8 cellular contexts compared by ENCODE assay signal in genomic region chr3:40387001-40387894, GRCh38. TPM values are rescaled to one million over a fixed set of nuclear protein-coding genes. Genes with fewer than 3 reads are reported as not detected.
A peak's percentile ranks its signal among the peaks of the same experiment; 100 is the strongest.
DNase-seq lines count a peak whose midpoint lies in the region; ATAC-seq and TF ChIP-seq lines count a peak whose summit lies in the region.

Gene ENTPD3 (plus strand): TSS chr3:40387184. CDS start chr3:40388058, 874 bp downstream.

- 8% methylated on average over 49 of the region's 49 CpGs for WGBS in right cardiac atrium

- H3K27me3 ChIP-seq in BJ (ENCODE audit: control insufficient read depth, insufficient read depth, low read length) (0 out of 2 replicates have a peak, but pooled peaks cover 2% of the 10 kb centered on the region), adipocyte (replicated peaks; ENCODE audit: control insufficient read depth, insufficient read depth, low read length) (peaks cover 3% of the 10 kb centered on the region), right cardiac atrium (ENCODE audit: control insufficient read depth, insufficient read depth) (no peaks in the 10 kb centered on the region)

- H3K27ac ChIP-seq in right cardiac atrium (ENCODE audit: low read length) = no peak within 1 kb of the TSS

- no peaks in the 10 kb centered on the region for H3K9me3 ChIP-seq in adipocyte (ENCODE audit: control insufficient read depth, low read length)
- no peaks in the 10 kb centered on the region for H3K9me3 ChIP-seq in right cardiac atrium (ENCODE audit: control insufficient read depth, low read length)

- POLR2A ChIA-PET in BJ (lab: Charles Lee) = interaction anchor here (0.5 kb wide), 1 partner anchor 682 kb away, joined by 5 read pairs; no protein-coding TSS in a partner anchor

- H3K36me3 ChIP-seq in BJ (ENCODE audit: control insufficient read depth, insufficient read depth, low read length) = no peaks in the 10 kb centered on the region
- no peaks in the 10 kb centered on the region for H3K36me3 ChIP-seq in adipocyte (ENCODE audit: control insufficient read depth, insufficient read depth, low read length, severe bottlenecking)

- intact Hi-C loops in right cardiac atrium (cut with DNase I) = no loop called here

- H3K9ac ChIP-seq in adipocyte (ENCODE audit: low read length) = peak within 1 kb of the TSS; percentile 41

- ATAC-seq in right cardiac atrium (peak; percentile 86 to 89), GM19467 (IDR thresholded peaks at IDR 0.05; ENCODE audit: unreplicated experiment) (no peak), HG03139 (IDR thresholded peaks at IDR 0.05; ENCODE audit: unreplicated experiment) (no peak), GM21526 (IDR thresholded peaks at IDR 0.05; ENCODE audit: low FRiP score, unreplicated experiment) (no peak)

- CTCF ChIA-PET in BJ (lab: Yijun Ruan, JAX) = interaction anchor here (1.3 kb wide), 1 partner anchor 10 kb away, joined by 4 read pairs; no protein-coding TSS in a partner anchor

- peak within 1 kb of the TSS; percentile 18 for H3K4me3 ChIP-seq in BJ (ENCODE audit: low read depth, low read length)
- peak within 1 kb of the TSS; percentile 79 for H3K4me3 ChIP-seq in adipocyte (ENCODE audit: low read length)
- peak within 1 kb of the TSS; percentile 34 for H3K4me3 ChIP-seq in right cardiac atrium (ENCODE audit: low read length)
- peak within 1 kb of the TSS; percentile 36 for H3K4me3 ChIP-seq in skeletal muscle cell (ENCODE audit: low read depth, low read length)

- TF ChIP-seq CTCF in BJ (IDR thresholded peaks at IDR 0.05; ENCODE audit: insufficient read depth, low read depth, low read length) = no peak

- H3K4me1 ChIP-seq in adipocyte (ENCODE audit: control insufficient read depth, insufficient read depth, low read length) (peaks cover 14% of the 10 kb centered on the region), right cardiac atrium (ENCODE audit: control insufficient read depth, insufficient read depth, low read length) (no peaks in the 10 kb centered on the region)

- DNase-seq in BJ (ENCODE audit: low read depth) (no peak), NCI-H748 treated with DMSO at 0.1 percent for 48 hours (lab: John Stamatoyannopoulos, UW) (peak; percentile 16), adipocyte (ENCODE audit: low read depth) (peak; percentile 47), right cardiac atrium (peak; percentile 30 to 63 (median 55)), skeletal muscle cell (ENCODE audit: low read depth) (no peak)

RNA-seq across cellular contexts. Expression of gene ENTPD3, which starts in this region (rescaled TPM):
- polyA plus RNA-seq in BJ (2011; rRNA removed) (0.07 TPM in 1 of 2 replicates, not detected in the other), right cardiac atrium (0.20 TPM)
- polyA minus RNA-seq in BJ (2011; rRNA and poly(A)+ RNA removed) = not detected in 2 replicates
- under 1 TPM; 0.11 to 0.48 (median 0.27) TPM for total RNA-seq in right cardiac atrium

Comparison
In these comparisons a context has a peak if more than half of its experiments do, and no peak if none do; other contexts are left out.
1. Peak in DNase-seq, ATAC-seq and H3K4me3 ChIP-seq in right cardiac atrium; RNA of the gene not detected or under 1 TPM.
2. DNase-seq: peak in NCI-H748 treated with DMSO at 0.1 percent for 48 hours (single experiment) and adipocyte (single experiment); none in BJ (single experiment) and skeletal muscle cell (single experiment).
3. H3K4me3 ChIP-seq: peak in every context shown above with its lines; median percentile 79 in adipocyte; 36 in skeletal muscle cell; 34 in right cardiac atrium; 18 in BJ.